ENCODE assay signal across 28 cellular contexts in genomic region chr21:31771685-31772084, GRCh38.
"Had no signal": no experiment of that assay in that cellular context is flagged by ENCODE, and none has a peak within 500 bp of the region (broad histone marks: within the 10 kb centered on the region; RNA-seq: fewer than 3 reads in every experiment).

No MANE protein-coding gene starts in this region.

- ATAC-seq: activated CD8-positive, alpha-beta T cell treated with anti-CD3 and anti-CD28 coated beads for 36 hours; activated naive CD4-positive, alpha-beta T cell treated with anti-CD3 and anti-CD28 coated beads, Interleukin-2, amount 50 U/mL, for 72 hours; activated T-cell treated with anti-CD3 and anti-CD28 coated beads, Interleukin-2, amount 50 U/mL, for 4 hours had no signal

- H3K9me3 ChIP-seq: adrenal gland, MG63 had no signal

- H3K27me3 ChIP-seq: adrenal gland, MG63 had no signal

- H3K27ac ChIP-seq: adrenal gland, WERI-Rb-1 had no signal

- H3K27ac Mint-ChIP-seq: activated CD4-positive, alpha-beta T cell treated with anti-CD3 and anti-CD28 coated beads, Interleukin-2, amount 10 ng/mL, durations not matched to agents 24 days and 14 days; activated CD8-positive, alpha-beta T cell treated with anti-CD3 and anti-CD28 coated beads for 36 hours; activated naive CD4-positive, alpha-beta T cell treated with anti-CD3 and anti-CD28 coated beads for 36 hours; activated naive CD4-positive, alpha-beta T cell treated with anti-CD3 and anti-CD28 coated beads, Interleukin-2, amount 50 U/mL, for 72 hours; activated T-helper 1 cell treated with anti-CD3 and anti-CD28 coated beads, Interleukin-12 subunit alpha, Interleukin-12 subunit beta, Interleukin-2, Interleukin-4 antibody, amounts not matched to agents 30 ng/mL and 10 ng/mL and 1 ng/mL, durations not matched to agents 14 hours and 24 hours and 36 hours; brain had no signal

- H3K4me3 Mint-ChIP-seq: activated CD4-positive, alpha-beta T cell treated with anti-CD3 and anti-CD28 coated beads, Interleukin-2, amount 10 ng/mL, durations not matched to agents 24 days and 14 days; activated CD8-positive, alpha-beta T cell treated with anti-CD3 and anti-CD28 coated beads for 36 hours; activated naive CD4-positive, alpha-beta T cell treated with anti-CD3 and anti-CD28 coated beads for 36 hours; activated T-cell treated with anti-CD3 and anti-CD28 coated beads, Interleukin-2, amount 50 U/mL, for 4 hours; activated T-helper 1 cell treated with anti-CD3 and anti-CD28 coated beads, Interleukin-12 subunit alpha, Interleukin-12 subunit beta, Interleukin-2, Interleukin-4 antibody, amounts not matched to agents 30 ng/mL and 10 ng/mL and 1 ng/mL, durations not matched to agents 14 hours and 24 hours and 36 hours; brain had no signal

- DNase-seq: activated CD4-positive, alpha-beta T cell treated with anti-CD3 and anti-CD28 coated beads, Interleukin-2, amount 10 ng/mL, durations not matched to agents 24 days and 14 days; activated CD4-positive, alpha-beta T cell treated with anti-CD3 and anti-CD28 coated beads, Interleukin-2, amount 50 U/mL, for 4 hours; activated CD8-positive, alpha-beta T cell treated with anti-CD3 and anti-CD28 coated beads for 36 hours; activated gamma-delta T cell treated with Interleukin-2 at 50 U/mL for 16 hours; activated naive CD4-positive, alpha-beta T cell treated with anti-CD3 and anti-CD28 coated beads for 36 hours; activated T-cell treated with anti-CD3 and anti-CD28 coated beads, Interleukin-2, amount 50 U/mL, for 4 hours; adrenal gland; caudate nucleus; cerebellar nuclear complex; Kasumi-1; KBM-7; MG63; MV-4-11; NCI-H1092; NCI-H1436 treated with DMSO at 0.1 percent for 48 hours; NCI-H1694 treated with DMSO at 0.1 percent for 48 hours; NCI-H2029; NCI-H510A; NCI-H526; NCI-H748 treated with DMSO at 0.1 percent for 48 hours; NK-92 treated with Interleukin-12 subunit alpha and Interleukin-12 subunit beta, amount 100 ng/mL, for 24 hours; OCI-M1; Right ventricle myocardium superior; T1000; WERI-Rb-1 had no signal

- H3K36me3 Mint-ChIP-seq: activated naive CD4-positive, alpha-beta T cell treated with anti-CD3 and anti-CD28 coated beads, Interleukin-2, amount 50 U/mL, for 72 hours; brain had no signal

- H3K9me3 Mint-ChIP-seq: activated CD4-positive, alpha-beta T cell treated with anti-CD3 and anti-CD28 coated beads, Interleukin-2, amount 10 ng/mL, durations not matched to agents 24 days and 14 days; activated CD8-positive, alpha-beta T cell treated with anti-CD3 and anti-CD28 coated beads for 36 hours; activated naive CD4-positive, alpha-beta T cell treated with anti-CD3 and anti-CD28 coated beads for 36 hours; activated T-helper 1 cell treated with anti-CD3 and anti-CD28 coated beads, Interleukin-12 subunit alpha, Interleukin-12 subunit beta, Interleukin-2, Interleukin-4 antibody, amounts not matched to agents 30 ng/mL and 10 ng/mL and 1 ng/mL, durations not matched to agents 14 hours and 24 hours and 36 hours had no signal

- H3K4me1 Mint-ChIP-seq: activated CD4-positive, alpha-beta T cell treated with anti-CD3 and anti-CD28 coated beads, Interleukin-2, amount 10 ng/mL, durations not matched to agents 24 days and 14 days; brain had no signal

- H3K4me1 ChIP-seq: adrenal gland had no signal

- H3K4me3 ChIP-seq: adrenal gland, MG63 had no signal

- H3K36me3 ChIP-seq: adrenal gland, MG63, WERI-Rb-1 had no signal

- H3K27me3 Mint-ChIP-seq: activated CD8-positive, alpha-beta T cell treated with anti-CD3 and anti-CD28 coated beads for 36 hours had no signal
